In genomic region chr9:122119166-122119521, GRCh38 we compare ENCODE assay signal across 1 cellular context.
TF ChIP-seq lines count a peak whose summit lies in the region.

No MANE protein-coding gene starts in this region.

TF ChIP-seq in HepG2, 621 proteins besides CTCF, POLR2A, EP300 and RAD21:
- TF ChIP-seq CEBPB (IDR thresholded peaks at IDR 0.05; ENCODE audit: borderline replicate concordance, low read depth, low read length) (peak; percentile 67; the same call in 1 of the 2 replicates), CEBPG (CRISPR knock-in tag; IDR thresholded peaks at IDR 0.05) (peak; percentile 22; the same call in 1 of the 2 replicates), E2F5 (CRISPR knock-in tag; conservative IDR thresholded peaks at IDR 0.05) (no peak), ZNF800 (CRISPR knock-in tag; IDR thresholded peaks at IDR 0.05) (no peak), ZSCAN22 (CRISPR knock-in tag; IDR thresholded peaks at IDR 0.05) (no peak)
